In the genomic region with DNA sequence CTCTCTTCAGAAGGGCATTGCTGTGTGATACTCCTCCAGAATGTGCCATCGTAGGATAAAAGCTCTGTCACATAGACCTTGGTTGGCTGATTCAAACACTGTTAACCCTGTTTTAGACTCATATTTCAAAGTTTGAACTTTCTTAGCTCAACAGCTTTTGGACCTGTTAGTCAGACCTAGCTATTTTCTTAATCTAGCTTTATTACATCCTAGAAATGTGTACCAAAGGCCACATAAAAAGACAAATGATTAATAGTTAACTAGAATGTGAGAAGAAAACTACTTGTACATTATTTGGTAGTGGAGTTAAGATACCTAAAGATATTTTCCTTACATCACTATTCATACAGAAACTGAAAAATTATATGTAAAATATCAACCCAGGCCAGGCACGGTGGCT, we compare ENCODE assay signal across 1 cellular context.
TF ChIP-seq lines count a peak whose summit lies in the region.

No MANE protein-coding gene starts in this region.

TF ChIP-seq in IMR-90, 13 proteins besides CTCF, POLR2A, EP300 and RAD21:
- no peak for TF ChIP-seq MXI1 (IDR thresholded peaks at IDR 0.05; ENCODE audit: borderline replicate concordance, low read depth, low read length)
- no peak for TF ChIP-seq CEBPB (IDR thresholded peaks at IDR 0.05; ENCODE audit: low read depth, low read length)
- TF ChIP-seq BHLHE40 (IDR thresholded peaks at IDR 0.05; ENCODE audit: low read depth, low read length), result no peak
- TF ChIP-seq RCOR1 (IDR thresholded peaks at IDR 0.05; ENCODE audit: insufficient replicate concordance, low read length), result no peak
- TF ChIP-seq NFE2L2 (IDR thresholded peaks at IDR 0.05; ENCODE audit: low read depth, low read length), result no peak
- TF ChIP-seq, protein P1, sequence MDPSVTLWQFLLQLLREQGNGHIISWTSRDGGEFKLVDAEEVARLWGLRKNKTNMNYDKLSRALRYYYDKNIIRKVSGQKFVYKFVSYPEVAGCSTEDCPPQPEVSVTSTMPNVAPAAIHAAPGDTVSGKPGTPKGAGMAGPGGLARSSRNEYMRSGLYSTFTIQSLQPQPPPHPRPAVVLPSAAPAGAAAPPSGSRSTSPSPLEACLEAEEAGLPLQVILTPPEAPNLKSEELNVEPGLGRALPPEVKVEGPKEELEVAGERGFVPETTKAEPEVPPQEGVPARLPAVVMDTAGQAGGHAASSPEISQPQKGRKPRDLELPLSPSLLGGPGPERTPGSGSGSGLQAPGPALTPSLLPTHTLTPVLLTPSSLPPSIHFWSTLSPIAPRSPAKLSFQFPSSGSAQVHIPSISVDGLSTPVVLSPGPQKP (IDR thresholded peaks at IDR 0.05; ENCODE audit: borderline replicate concordance, low read depth, low read length), result no peak
- TF ChIP-seq SMC3 (IDR thresholded peaks at IDR 0.05; ENCODE audit: low read depth, low read length), result no peak
- TF ChIP-seq MAFK (IDR thresholded peaks at IDR 0.05; ENCODE audit: low read depth, low read length), result no peak
- TF ChIP-seq CHD1 (IDR thresholded peaks at IDR 0.05; ENCODE audit: low read depth, low read length), result no peak
- TF ChIP-seq, protein P2, sequence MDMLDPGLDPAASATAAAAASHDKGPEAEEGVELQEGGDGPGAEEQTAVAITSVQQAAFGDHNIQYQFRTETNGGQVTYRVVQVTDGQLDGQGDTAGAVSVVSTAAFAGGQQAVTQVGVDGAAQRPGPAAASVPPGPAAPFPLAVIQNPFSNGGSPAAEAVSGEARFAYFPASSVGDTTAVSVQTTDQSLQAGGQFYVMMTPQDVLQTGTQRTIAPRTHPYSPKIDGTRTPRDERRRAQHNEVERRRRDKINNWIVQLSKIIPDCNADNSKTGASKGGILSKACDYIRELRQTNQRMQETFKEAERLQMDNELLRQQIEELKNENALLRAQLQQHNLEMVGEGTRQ (IDR thresholded peaks at IDR 0.05; ENCODE audit: low read depth, low read length), result no peak
- no peak for TF ChIP-seq FOS (IDR thresholded peaks at IDR 0.05; ENCODE audit: low read depth, low read length)
- TF ChIP-seq MAZ (IDR thresholded peaks at IDR 0.05; ENCODE audit: borderline replicate concordance, low read depth, low read length), result no peak
- no peak for TF ChIP-seq RFX5 (IDR thresholded peaks at IDR 0.05; ENCODE audit: low read depth, low read length)
TF ChIP-seq in IMR-90: peak in this region for 0.
